Comparison of ENCODE assay signal across 8 cellular contexts in the genomic region with DNA sequence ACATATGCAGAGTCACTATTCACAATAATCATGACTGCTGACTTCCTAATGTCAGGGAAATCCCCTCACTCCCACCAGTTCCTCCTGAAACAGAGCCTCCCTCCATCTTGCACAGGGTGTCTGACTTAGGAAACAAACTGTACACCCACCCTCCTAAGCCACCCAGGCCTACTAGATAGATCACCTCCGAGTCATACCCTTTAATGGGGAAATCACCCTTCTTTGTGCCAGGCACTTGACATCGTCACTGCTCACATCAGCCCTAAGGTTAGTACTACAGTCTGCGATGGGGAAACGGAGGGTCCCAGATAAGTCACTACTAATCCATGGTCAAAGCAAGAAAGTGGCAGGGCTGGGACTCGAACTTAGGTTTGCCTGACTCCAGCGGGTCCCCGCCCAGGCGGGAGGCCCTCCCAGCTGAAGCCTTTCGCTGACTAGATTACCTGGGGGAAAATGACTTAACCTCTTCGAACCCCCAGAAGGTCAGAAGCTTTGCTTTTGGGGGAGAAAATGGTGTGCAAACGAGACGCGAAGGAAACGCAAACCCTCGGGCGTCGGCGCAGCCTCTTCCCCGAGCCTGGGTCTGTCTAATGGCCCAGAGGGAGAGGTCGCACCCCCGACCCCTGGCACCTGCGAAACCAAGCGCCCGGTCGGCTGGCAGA. TPM values are rescaled to one million over a fixed set of nuclear protein-coding genes. Genes with fewer than 3 reads are reported as not detected.
A peak's percentile ranks its signal among the peaks of the same experiment; 100 is the strongest.
DNase-seq lines count a peak whose midpoint lies in the region; ATAC-seq and TF ChIP-seq lines count a peak whose summit lies in the region.

No MANE protein-coding gene starts in this region.

- H3K4me3 Mint-ChIP-seq in activated naive CD4-positive, alpha-beta T cell treated with anti-CD3 and anti-CD28 coated beads for 36 hours: peak overlapping the region; percentile 79

- DNase-seq in GM13977 (ENCODE audit: low spot score) (peak; percentile 79), RPMI8226 (peak; percentile 76), heart right ventricle (no peak), DMS53 treated with DMSO at 0.1 percent for 48 hours (lab: John Stamatoyannopoulos, UW; ENCODE audit: unreplicated experiment) (no peak)
- peak; percentile 95 for DNase-seq in activated naive CD4-positive, alpha-beta T cell treated with anti-CD3 and anti-CD28 coated beads for 36 hours

- intact Hi-C loops in activated naive CD4-positive, alpha-beta T cell treated with anti-CD3 and anti-CD28 coated beads for 36 hours (cut with micrococcal nuclease): loop anchor here (1.0 to 5.0 kb wide), 9 partner anchors 24 to 1071 kb away; a partner anchor contains a TSS
- intact Hi-C loops in heart right ventricle (cut with DNase I): loop anchor here in 3 of 10 donors (2.0 to 5.0 kb wide), 3 partner anchors 25 to 51 kb away; a partner anchor contains a TSS

- H3K27me3 Mint-ChIP-seq in activated naive CD4-positive, alpha-beta T cell treated with anti-CD3 and anti-CD28 coated beads for 36 hours (ENCODE audit: low read depth): no peaks in the 10 kb centered on the region

- H3K36me3 Mint-ChIP-seq in activated naive CD4-positive, alpha-beta T cell treated with anti-CD3 and anti-CD28 coated beads for 36 hours (ENCODE audit: low read depth): peaks cover 13% of the 10 kb centered on the region

- peak overlapping the region; percentile 84 for H3K4me2 ChIP-seq in skeletal muscle satellite cell (ENCODE audit: low read length)

- H3K4me1 Mint-ChIP-seq in activated naive CD4-positive, alpha-beta T cell treated with anti-CD3 and anti-CD28 coated beads for 36 hours (ENCODE audit: low read depth): peaks cover 45% of the 10 kb centered on the region

- peak overlapping the region; percentile 74 for H3K9ac ChIP-seq in skeletal muscle satellite cell (ENCODE audit: low read depth, low read length)

- ATAC-seq in HG02943 (IDR thresholded peaks at IDR 0.05; ENCODE audit: low read depth, unreplicated experiment) (peak; percentile 15), heart right ventricle (peak in 3 of 8 donors; percentile 0 to 1 (median 0)), GM21526 (IDR thresholded peaks at IDR 0.05; ENCODE audit: low FRiP score, unreplicated experiment) (no peak)

- whole genome bisulfite sequencing in heart right ventricle, 2 donors: 1% methylated on average over 25 of the region's 25 CpGs

- peak overlapping the region; percentile 72 to 100 (median 98) for H3K27ac ChIP-seq in heart right ventricle

- H3K27ac Mint-ChIP-seq in activated naive CD4-positive, alpha-beta T cell treated with anti-CD3 and anti-CD28 coated beads for 36 hours: peak overlapping the region; percentile 97

- H3K9me3 ChIP-seq in heart right ventricle (no peaks in the 10 kb centered on the region), skeletal muscle satellite cell (replicated peaks; ENCODE audit: low read length) (no peaks in the 10 kb centered on the region)

- no peaks in the 10 kb centered on the region for H3K27me3 ChIP-seq in heart right ventricle
- H3K27me3 ChIP-seq in skeletal muscle satellite cell (ENCODE audit: control insufficient read depth, insufficient read depth, low read length): no peaks in the 10 kb centered on the region

- no peak for TF ChIP-seq CTCF in GM13977 (IDR thresholded peaks at IDR 0.05; ENCODE audit: extremely low read depth, insufficient read depth, missing control alignments)
- TF ChIP-seq CTCF in heart right ventricle (IDR thresholded peaks at IDR 0.05): no peak

- in situ Hi-C loops in GM13977 (cut with MboI; ENCODE audit: low pct_unique_long_range_greater_than_20kb, low sequenced_read_pairs, unreplicated experiment): no loop called here

- H3K36me3 ChIP-seq in heart right ventricle: no peaks in the 10 kb centered on the region
- H3K36me3 ChIP-seq in skeletal muscle satellite cell (ENCODE audit: insufficient read depth, low read length): no peaks in the 10 kb centered on the region

- peak overlapping the region; percentile 16 to 96 (median 90) for H3K4me3 ChIP-seq in heart right ventricle
- peak overlapping the region; percentile 74 for H3K4me3 ChIP-seq in skeletal muscle satellite cell (ENCODE audit: low read length)

- no peaks in the 10 kb centered on the region for H3K9me3 Mint-ChIP-seq in activated naive CD4-positive, alpha-beta T cell treated with anti-CD3 and anti-CD28 coated beads for 36 hours

- H3K4me1 ChIP-seq in heart right ventricle (peaks cover 5 to 59% (median 31%) of the 10 kb centered on the region in 9 donors), skeletal muscle satellite cell (ENCODE audit: control insufficient read depth, insufficient read depth, low read length) (peaks cover 35% of the 10 kb centered on the region)

- CTCF ChIA-PET in activated naive CD4-positive, alpha-beta T cell treated with anti-CD3 and anti-CD28 coated beads for 36 hours (lab: Charles Lee): interaction anchor here (0.7 to 3.4 kb wide), 4 partner anchors 25 to 34 kb away, joined by 3 to 32 read pairs (median 6); a partner anchor contains a TSS

RNA-seq across cellular contexts. Expression of a gene that starts 3.4 kb away (rescaled TPM):
- total RNA-seq in activated naive CD4-positive, alpha-beta T cell treated with anti-CD3 and anti-CD28 coated beads for 36 hours: 100 to 1,000 TPM; 170 to 177 TPM
- total RNA-seq in heart right ventricle: 100 to 1,000 TPM in 1 of 10 donors, 10 to 100 TPM in 9; 56.3 to 100 (median 67.5) TPM
- polyA plus RNA-seq in heart right ventricle: 100 to 1,000 TPM in 1 of 2 donors, 10 to 100 TPM in 1; 17.3 to 104 TPM
- total RNA-seq in skeletal muscle satellite cell (2012; rRNA removed): 14.7 and 17.5 TPM in 2 replicates

RNA-seq across cellular contexts. Expression of a gene that starts 26.9 kb away (rescaled TPM):
- total RNA-seq in activated naive CD4-positive, alpha-beta T cell treated with anti-CD3 and anti-CD28 coated beads for 36 hours: 10 to 100 TPM; 17.6 to 19.2 TPM
- total RNA-seq in heart right ventricle: 1 to 10 TPM in 2 of 10 donors, under 1 TPM in 8; 0.25 to 1.3 (median 0.64) TPM
- polyA plus RNA-seq in heart right ventricle: 1 to 10 TPM in 1 of 2 donors, under 1 TPM in 1; 0.66 to 2.2 TPM
- total RNA-seq in skeletal muscle satellite cell (2012; rRNA removed): 3.8 and 4.4 TPM in 2 replicates

RNA-seq across cellular contexts. Expression of a gene that starts 28.5 kb away (rescaled TPM):
- 10 to 100 TPM; 35.1 to 35.8 TPM for total RNA-seq in activated naive CD4-positive, alpha-beta T cell treated with anti-CD3 and anti-CD28 coated beads for 36 hours
- 10 to 100 TPM; 58.1 to 84.1 (median 69.4) TPM for total RNA-seq in heart right ventricle
- 10 to 100 TPM; 50.5 to 83.6 TPM for polyA plus RNA-seq in heart right ventricle
- total RNA-seq in skeletal muscle satellite cell (2012; rRNA removed): 2.8 and 6.1 TPM in 2 replicates

RNA-seq across cellular contexts. Expression of a gene that starts 46.5 kb away (rescaled TPM):
- 1 to 10 TPM; 1.2 TPM for total RNA-seq in activated naive CD4-positive, alpha-beta T cell treated with anti-CD3 and anti-CD28 coated beads for 36 hours
- total RNA-seq in heart right ventricle: 10 to 100 TPM; 15.8 to 30.0 (median 22.8) TPM
- polyA plus RNA-seq in heart right ventricle: 10 to 100 TPM; 23.8 to 51.6 TPM
- 1.8 and 3.1 TPM in 2 replicates for total RNA-seq in skeletal muscle satellite cell (2012; rRNA removed)

RNA-seq across cellular contexts. Expression of a gene that starts 50.9 kb away (rescaled TPM):
- 100 to 1,000 TPM; 368 to 369 TPM for total RNA-seq in activated naive CD4-positive, alpha-beta T cell treated with anti-CD3 and anti-CD28 coated beads for 36 hours
- total RNA-seq in heart right ventricle: 100 to 1,000 TPM; 148 to 220 (median 162) TPM
- 100 to 1,000 TPM; 359 to 379 TPM for polyA plus RNA-seq in heart right ventricle
- 460 and 486 TPM in 2 replicates for total RNA-seq in skeletal muscle satellite cell (2012; rRNA removed)

Comparison
In these comparisons a context has a peak if more than half of its experiments do, and no peak if none do; other contexts are left out.
1. DNase-seq: peak in GM13977 (single experiment), RPMI8226 (single experiment) and activated naive CD4-positive, alpha-beta T cell treated with anti-CD3 and anti-CD28 coated beads for 36 hours (single experiment); none in heart right ventricle (0 of 2) and DMS53 treated with DMSO at 0.1 percent for 48 hours (single experiment).
2. RNA of a gene that starts 26.9 kb away (total RNA-seq): 17.6 to 19.2 TPM in activated naive CD4-positive, alpha-beta T cell treated with anti-CD3 and anti-CD28 coated beads for 36 hours; 0.25 to 1.3 TPM in heart right ventricle; every median in the first group is over 4 times any median in the second.